33 cellular contexts compared by ENCODE assay signal in genomic region chr7:130642383-130642782, GRCh38. TPM values are rescaled to one million over a fixed set of nuclear protein-coding genes. Genes with fewer than 3 reads are reported as not detected.
"Had no signal": no experiment of that assay in that cellular context is flagged by ENCODE, and none has a peak within 500 bp of the region (broad histone marks: within the 10 kb centered on the region; RNA-seq: fewer than 3 reads in every experiment).

No MANE protein-coding gene starts in this region.

- DNase-seq: activated B cell treated with CpG ODN at 0.5 μM for 24 hours; activated CD4-positive, alpha-beta T cell treated with anti-CD3 and anti-CD28 coated beads for 1 hour; activated CD4-positive, alpha-beta T cell treated with anti-CD3 and anti-CD28 coated beads, Interleukin-2, amount 10 ng/mL, durations not matched to agents 7 days and 5 days; activated CD4-positive, alpha-beta T cell treated with anti-CD3 and anti-CD28 coated beads, Interleukin-2, amount 50 U/mL, for 48 hours; activated CD8-positive, alpha-beta T cell treated with anti-CD3 and anti-CD28 coated beads, Interleukin-2, amount 10 ng/mL, durations not matched to agents 7 days and 5 days; activated gamma-delta T cell treated with Interleukin-2 at 50 U/mL for 16 hours; activated naive CD4-positive, alpha-beta T cell treated with anti-CD3 and anti-CD28 coated beads for 36 hours; adrenal gland; body of pancreas; Kasumi-1; KG1; MM.1S; MV-4-11; NCI-H1092; NCI-H1436 treated with DMSO at 0.1 percent for 48 hours; NCI-H1694 treated with DMSO at 0.1 percent for 48 hours; NCI-H2029; NCI-H345; NCI-H524 treated with DMSO at 0.1 percent for 48 hours; NCI-H748 treated with DMSO at 0.1 percent for 48 hours; NK-92 treated with Interleukin-12 subunit alpha and Interleukin-12 subunit beta, amount 100 ng/mL, for 24 hours; OCI-M1; Right ventricle myocardium superior; SW 1271; T-helper 1 cell; T-helper 2 cell; T-helper 9 cell had no signal

- H3K4me1 ChIP-seq: adrenal gland, body of pancreas, breast epithelium had no signal

- H3K36me3 ChIP-seq: adrenal gland, breast epithelium had no signal

- H3K27ac ChIP-seq: adrenal gland, body of pancreas, breast epithelium, VCaP had no signal

- FAIRE-seq: astrocyte had no signal

- ATAC-seq: activated CD8-positive, alpha-beta T cell treated with anti-CD3 and anti-CD28 coated beads, Interleukin-2, amount 10 ng/mL, durations not matched to agents 7 days and 5 days; body of pancreas had no signal

- H3K9me3 ChIP-seq: adrenal gland, body of pancreas, breast epithelium had no signal

- H3K27me3 ChIP-seq: adrenal gland, body of pancreas, breast epithelium had no signal

- H3K4me3 ChIP-seq: adrenal gland, body of pancreas, breast epithelium had no signal

RNA-seq across cellular contexts. Expression of gene TSGA13, which starts 44.0 kb away (rescaled TPM):
- total RNA-seq: activated B cell treated with CpG ODN at 0.5 μM for 24 hours; activated CD4-positive, alpha-beta T cell treated with anti-CD3 and anti-CD28 coated beads, Interleukin-2, amount 10 ng/mL, durations not matched to agents 7 days and 5 days; activated CD8-positive, alpha-beta T cell treated with anti-CD3 and anti-CD28 coated beads, Interleukin-2, amount 10 ng/mL, durations not matched to agents 7 days and 5 days; activated naive CD4-positive, alpha-beta T cell treated with anti-CD3 and anti-CD28 coated beads for 36 hours; activated naive CD4-positive, alpha-beta T cell treated with anti-CD3 and anti-CD28 coated beads, Interleukin-2, amount 50 U/mL, for 72 hours; adrenal gland; astrocyte; body of pancreas; breast epithelium; cardiac septum; NCI-H460; Right ventricle myocardium superior had no signal
- polyA plus RNA-seq: adrenal gland had no signal
